Comparison of ENCODE assay signal across 8 cellular contexts in genomic region chr5:42057254-42057690, GRCh38.
DNase-seq lines count a peak whose midpoint lies in the region; ATAC-seq and TF ChIP-seq lines count a peak whose summit lies in the region.

No MANE protein-coding gene starts in this region.

- H3K9me3 Mint-ChIP-seq in stimulated activated memory B cell treated with anti-CD40 and anti-IgM and Interleukin-4, amounts not matched to agents 10 μg/mL and 1 μg/mL and 100 μg/mL, for 72 hours = no peaks in the 10 kb centered on the region

- no peak for TF ChIP-seq POLR2A in GM18505 (IDR thresholded peaks at IDR 0.05; ENCODE audit: borderline replicate concordance, extremely low read depth, insufficient read depth, insufficient read length)

- TF ChIP-seq CTCF in choroid plexus epithelial cell (conservative IDR thresholded peaks at IDR 0.05; ENCODE audit: low read depth, low read length) = peak; percentile 90

- H3K27ac Mint-ChIP-seq in stimulated activated memory B cell treated with anti-CD40 and anti-IgM and Interleukin-4, amounts not matched to agents 10 μg/mL and 1 μg/mL and 100 μg/mL, for 72 hours = no peak overlapping the region

- no peaks in the 10 kb centered on the region for H3K4me1 Mint-ChIP-seq in stimulated activated memory B cell treated with anti-CD40 and anti-IgM and Interleukin-4, amounts not matched to agents 10 μg/mL and 1 μg/mL and 100 μg/mL, for 72 hours

- peak; percentile 89 for ATAC-seq in GM18505 (IDR thresholded peaks at IDR 0.05; ENCODE audit: unreplicated experiment)
- ATAC-seq in HG02884 (IDR thresholded peaks at IDR 0.05; ENCODE audit: unreplicated experiment) = peak; percentile 89
- ATAC-seq in stimulated activated memory B cell treated with anti-CD40 and anti-IgM and Interleukin-4, amounts not matched to agents 10 μg/mL and 1 μg/mL and 100 μg/mL, for 72 hours = peak; percentile 74

- no peaks in the 10 kb centered on the region for H3K36me3 Mint-ChIP-seq in stimulated activated memory B cell treated with anti-CD40 and anti-IgM and Interleukin-4, amounts not matched to agents 10 μg/mL and 1 μg/mL and 100 μg/mL, for 72 hours

- H3K4me3 Mint-ChIP-seq in stimulated activated memory B cell treated with anti-CD40 and anti-IgM and Interleukin-4, amounts not matched to agents 10 μg/mL and 1 μg/mL and 100 μg/mL, for 72 hours = no peak overlapping the region

- DNase-seq in ACHN (peak; percentile 51), NCI-H1930 (lab: John Stamatoyannopoulos, UW) (peak; percentile 25 to 54), choroid plexus epithelial cell (ENCODE audit: low read depth) (peak; percentile 55), lung microvascular endothelial cell (ENCODE audit: low read depth in 2 of 2) (peak; percentile 50 to 66)
- DNase-seq in activated CD4-positive, CD25-positive, alpha-beta regulatory T cell (lab: John Stamatoyannopoulos, UW) = peak in 3 of 4 experiments; percentile 4 to 18 (median 6)

- in situ Hi-C loops in ACHN (cut with HindIII; ENCODE audit: low pct_ligation_motif_present, low pct_unique_long_range_greater_than_20kb, low sequenced_read_pairs) = no loop called here

- H3K27me3 Mint-ChIP-seq in stimulated activated memory B cell treated with anti-CD40 and anti-IgM and Interleukin-4, amounts not matched to agents 10 μg/mL and 1 μg/mL and 100 μg/mL, for 72 hours = no peaks in the 10 kb centered on the region

- no peak overlapping the region for H3K4me3 ChIP-seq in choroid plexus epithelial cell (ENCODE audit: low read depth, low read length)

Comparison
In these comparisons a context has a peak if more than half of its experiments do, and no peak if none do; other contexts are left out.
1. DNase-seq: peak in every context shown above with its lines; median percentile 58 in lung microvascular endothelial cell; 55 in choroid plexus epithelial cell; 51 in ACHN; 40 in NCI-H1930; 6 in activated CD4-positive, CD25-positive, alpha-beta regulatory T cell.